Comparison of ENCODE assay signal across 20 cellular contexts in the genomic region with DNA sequence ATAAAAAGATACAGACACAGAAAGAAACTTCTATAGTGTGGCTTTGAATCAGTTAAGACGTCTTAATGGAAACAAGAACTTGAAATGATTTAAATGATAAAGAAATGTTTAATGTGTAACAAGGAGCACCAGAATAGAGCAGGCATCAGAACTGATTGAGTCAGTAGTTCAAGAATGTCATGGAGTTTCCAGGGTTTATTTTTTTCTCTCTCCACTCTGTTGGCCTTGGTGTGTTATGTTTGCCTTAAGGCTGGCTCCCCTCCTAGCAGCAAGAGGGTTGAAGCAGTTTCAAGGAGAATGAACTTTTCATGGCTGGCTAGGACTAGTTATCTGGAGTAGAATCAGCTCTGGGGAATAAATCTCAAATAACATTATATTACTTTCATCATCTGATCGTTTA. TPM values are rescaled to one million over a fixed set of nuclear protein-coding genes. Genes with fewer than 3 reads are reported as not detected.
A peak's percentile ranks its signal among the peaks of the same experiment; 100 is the strongest.
DNase-seq lines count a peak whose midpoint lies in the region; ATAC-seq and TF ChIP-seq lines count a peak whose summit lies in the region.
"Had no signal": no experiment of that assay in that cellular context is flagged by ENCODE, and none has a peak within 500 bp of the region (broad histone marks: within the 10 kb centered on the region; RNA-seq: fewer than 3 reads in every experiment).

No MANE protein-coding gene starts in this region.

- H3K4me3 ChIP-seq in MG63 (no peak overlapping the region), lower lobe of right lung (no peak overlapping the region)
- H3K4me3 ChIP-seq: SK-N-MC had no signal

- intact Hi-C loops in lower lobe of right lung (cut with DNase I): no loop called here

- ATAC-seq in lower lobe of right lung: peak; percentile 36 to 83
- no peak for ATAC-seq in HG02970 (IDR thresholded peaks at IDR 0.05; ENCODE audit: low FRiP score, unreplicated experiment)
- ATAC-seq in activated naive CD4-positive, alpha-beta T cell treated with anti-CD3 and anti-CD28 coated beads, Interleukin-2, amount 50 U/mL, for 72 hours: no peak
- ATAC-seq in GM21515 (IDR thresholded peaks at IDR 0.05; ENCODE audit: unreplicated experiment): no peak
- no peak for ATAC-seq in HG03432 (IDR thresholded peaks at IDR 0.05; ENCODE audit: unreplicated experiment)
- ATAC-seq: activated T-cell treated with anti-CD3 and anti-CD28 coated beads, Interleukin-2, amount 50 U/mL, for 4 hours; CD8-positive, alpha-beta T cell; left ventricle myocardium superior had no signal

- no peak overlapping the region for H3K27ac Mint-ChIP-seq in activated naive CD4-positive, alpha-beta T cell treated with anti-CD3 and anti-CD28 coated beads, Interleukin-2, amount 50 U/mL, for 72 hours
- H3K27ac Mint-ChIP-seq: activated naive CD8-positive, alpha-beta T cell treated with anti-CD3 and anti-CD28 coated beads, Interleukin-2, amount 10 ng/mL, durations not matched to agents 7 days and 5 days; CD8-positive, alpha-beta T cell; naive B cell had no signal

- H3K36me3 ChIP-seq in MG63 (no peaks in the 10 kb centered on the region), lower lobe of right lung (no peaks in the 10 kb centered on the region)

- H3K9me3 ChIP-seq in MG63 (peaks cover 13% of the 10 kb centered on the region), lower lobe of right lung (no peaks in the 10 kb centered on the region)

- TF ChIP-seq CTCF in lower lobe of right lung (IDR thresholded peaks at IDR 0.05): no peak

- peaks cover 15% of the 10 kb centered on the region for H3K4me1 ChIP-seq in lower lobe of right lung

- H3K27me3 ChIP-seq in MG63 (no peaks in the 10 kb centered on the region), lower lobe of right lung (ENCODE audit: low read depth) (no peaks in the 10 kb centered on the region)

- peaks cover under 1 to 12% of the 10 kb centered on the region in 2 donors for H3K9me3 Mint-ChIP-seq in activated naive CD4-positive, alpha-beta T cell treated with anti-CD3 and anti-CD28 coated beads, Interleukin-2, amount 50 U/mL, for 72 hours
- H3K9me3 Mint-ChIP-seq: CD8-positive, alpha-beta T cell had no signal

- peak; percentile 31 for DNase-seq in MG63
- peak; percentile 76 for DNase-seq in dedifferentiated amniotic fluid mesenchymal stem cell (ENCODE audit: extremely low spot score)
- no peak for DNase-seq in lower lobe of right lung
- DNase-seq in activated naive CD4-positive, alpha-beta T cell treated with anti-CD3 and anti-CD28 coated beads, Interleukin-2, amount 50 U/mL, for 72 hours (ENCODE audit: low spot score in 2 of 2): no peak
- DNase-seq: activated CD4-positive, alpha-beta T cell treated with anti-CD3 and anti-CD28 coated beads, Interleukin-2, amount 50 U/mL, for 4 hours; activated naive CD8-positive, alpha-beta T cell treated with anti-CD3 and anti-CD28 coated beads, Interleukin-2, amount 10 ng/mL, durations not matched to agents 7 days and 5 days; activated T-cell treated with anti-CD3 and anti-CD28 coated beads, Interleukin-2, amount 50 U/mL, for 4 hours; CD8-positive, alpha-beta T cell; GOT3; hippocampal formation; left ventricle myocardium superior; MM.1S; naive B cell; NCI-H187; NCI-H69 had no signal

- no peak overlapping the region for H3K27ac ChIP-seq in lower lobe of right lung
- H3K27ac ChIP-seq: epithelial cell of prostate, SK-N-MC had no signal

- H3K36me3 Mint-ChIP-seq in activated naive CD4-positive, alpha-beta T cell treated with anti-CD3 and anti-CD28 coated beads, Interleukin-2, amount 50 U/mL, for 72 hours: peaks cover 4 to 13% of the 10 kb centered on the region in 2 donors
- H3K36me3 Mint-ChIP-seq: activated naive CD8-positive, alpha-beta T cell treated with anti-CD3 and anti-CD28 coated beads, Interleukin-2, amount 10 ng/mL, durations not matched to agents 7 days and 5 days had no signal

RNA-seq across cellular contexts. Expression of a gene that starts 13.4 kb away (rescaled TPM):
- 118 and 149 TPM in 2 replicates for total RNA-seq in MG63 (2014; rRNA removed; shearing (Covaris generic); ENCODE audit: low replicate concordance)
- 180 TPM for total RNA-seq in lower lobe of right lung
- total RNA-seq in activated naive CD4-positive, alpha-beta T cell treated with anti-CD3 and anti-CD28 coated beads, Interleukin-2, amount 50 U/mL, for 72 hours: 100 to 1,000 TPM; 282 to 501 TPM

Comparison
In these comparisons a context has a peak if more than half of its experiments do, and no peak if none do; other contexts are left out.
1. DNase-seq: peak in MG63 (single experiment) and dedifferentiated amniotic fluid mesenchymal stem cell (single experiment); none in lower lobe of right lung (single experiment) and activated naive CD4-positive, alpha-beta T cell treated with anti-CD3 and anti-CD28 coated beads, Interleukin-2, amount 50 U/mL, for 72 hours (0 of 2).
2. ATAC-seq: peak in lower lobe of right lung (2 of 2); none in HG02970 (single experiment), activated naive CD4-positive, alpha-beta T cell treated with anti-CD3 and anti-CD28 coated beads, Interleukin-2, amount 50 U/mL, for 72 hours (0 of 2), GM21515 (single experiment) and HG03432 (single experiment).